ENCODE assay signal across 11 cellular contexts in the genomic region with DNA sequence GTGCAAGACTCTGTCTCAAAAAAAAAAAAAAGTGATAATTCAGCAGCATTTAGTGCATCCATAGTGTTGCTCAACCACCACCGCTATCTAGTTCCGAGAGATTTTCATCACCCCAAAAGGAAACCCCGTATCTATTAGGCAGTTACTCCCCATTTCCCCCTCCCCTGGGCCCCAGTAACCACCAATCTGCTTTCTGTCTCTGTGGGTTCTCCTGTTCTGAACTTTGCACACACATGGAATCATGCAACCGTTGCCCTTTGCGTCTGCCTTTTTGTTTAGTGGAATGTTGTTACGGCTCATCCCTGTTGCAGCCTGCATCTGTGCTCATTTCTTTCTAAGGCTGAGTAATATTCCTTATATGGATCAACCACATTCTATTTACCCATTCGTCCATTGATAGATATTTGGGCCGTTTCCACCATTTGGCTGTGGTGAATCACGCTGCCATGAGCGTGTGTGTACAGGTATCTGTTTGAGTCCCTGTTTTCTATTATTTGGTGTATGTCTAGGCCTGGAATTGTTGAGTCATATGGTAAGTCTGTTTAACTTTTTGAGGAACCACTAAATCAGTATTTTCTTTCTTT. TPM values are rescaled to one million over a fixed set of nuclear protein-coding genes. Genes with fewer than 3 reads are reported as not detected.
DNase-seq lines count a peak whose midpoint lies in the region; ATAC-seq lines count a peak whose summit lies in the region.
"Had no signal": no experiment of that assay in that cellular context is flagged by ENCODE, and none has a peak within 500 bp of the region (broad histone marks: within the 10 kb centered on the region; RNA-seq: fewer than 3 reads in every experiment).

No MANE protein-coding gene starts in this region.

- peak; percentile 31 for ATAC-seq in GM21447 (IDR thresholded peaks at IDR 0.05; ENCODE audit: unreplicated experiment)
- ATAC-seq in T-cell (replicated peaks in 1 of 4): no peak

- H3K4me3 Mint-ChIP-seq in T-helper 2 cell treated with Interferon-gamma antibody and Interleukin-4, amounts not matched to agents 5 μg/mL and 100 μg/mL, for 36 hours: no peak overlapping the region
- no peak overlapping the region for H3K4me3 Mint-ChIP-seq in T-cell
- H3K4me3 Mint-ChIP-seq: GM23338 had no signal

- DNase-seq in EH (ENCODE audit: low read depth) (peak; percentile 50), iris pigment epithelial cell (ENCODE audit: low read depth) (peak; percentile 31), OCI-M2 (lab: John Stamatoyannopoulos, UW; ENCODE audit: unreplicated experiment) (no peak), caudate nucleus (lab: John Stamatoyannopoulos, UW) (no peak), medulla oblongata (ENCODE audit: extremely low spot score) (no peak), T-cell (no peak)
- DNase-seq in T-helper 2 cell treated with Interferon-gamma antibody and Interleukin-4, amounts not matched to agents 5 μg/mL and 100 μg/mL, for 36 hours (ENCODE audit: low spot score): no peak
- DNase-seq: effector CD8-positive, alpha-beta T cell had no signal

- H3K36me3 Mint-ChIP-seq in T-helper 2 cell treated with Interferon-gamma antibody and Interleukin-4, amounts not matched to agents 5 μg/mL and 100 μg/mL, for 36 hours (ENCODE audit: low read depth): no peaks in the 10 kb centered on the region
- H3K36me3 Mint-ChIP-seq in T-cell: no peaks in the 10 kb centered on the region

- H3K9me3 Mint-ChIP-seq in T-helper 2 cell treated with Interferon-gamma antibody and Interleukin-4, amounts not matched to agents 5 μg/mL and 100 μg/mL, for 36 hours: no peaks in the 10 kb centered on the region
- H3K9me3 Mint-ChIP-seq in T-cell: no peaks in the 10 kb centered on the region
- H3K9me3 Mint-ChIP-seq: GM23338 had no signal

- H3K4me1 Mint-ChIP-seq in T-helper 2 cell treated with Interferon-gamma antibody and Interleukin-4, amounts not matched to agents 5 μg/mL and 100 μg/mL, for 36 hours (ENCODE audit: low read depth): peaks cover 8% of the 10 kb centered on the region
- H3K4me1 Mint-ChIP-seq in T-cell: peaks cover 0 to 9% (median 3%) of the 10 kb centered on the region in 3 donors
- H3K4me1 Mint-ChIP-seq: GM23338 had no signal

- H3K27me3 Mint-ChIP-seq in T-helper 2 cell treated with Interferon-gamma antibody and Interleukin-4, amounts not matched to agents 5 μg/mL and 100 μg/mL, for 36 hours (ENCODE audit: low read depth): no peaks in the 10 kb centered on the region
- no peaks in the 10 kb centered on the region for H3K27me3 Mint-ChIP-seq in T-cell

- CTCF ChIA-PET in T-cell (lab: Charles Lee): no interaction called here

- no peak overlapping the region for H3K27ac ChIP-seq in caudate nucleus (ENCODE audit: low read depth, low read length)
- H3K27ac ChIP-seq: thoracic aorta had no signal

- H3K27ac Mint-ChIP-seq in T-helper 2 cell treated with Interferon-gamma antibody and Interleukin-4, amounts not matched to agents 5 μg/mL and 100 μg/mL, for 36 hours: peak overlapping the region; percentile 53
- H3K27ac Mint-ChIP-seq in T-cell: no peak overlapping the region
- H3K27ac Mint-ChIP-seq: GM23338 had no signal

- POLR2A ChIA-PET in T-cell (lab: Charles Lee): no interaction called here

RNA-seq across cellular contexts. Expression of a gene that starts 8.7 kb away (rescaled TPM):
- total RNA-seq in T-cell: 10 to 100 TPM; 56.0 to 86.3 (median 74.6) TPM

RNA-seq across cellular contexts. Expression of a gene that starts 13.5 kb away (rescaled TPM):
- total RNA-seq in T-cell: under 1 TPM in 1 of 5 donors, not detected in 4; 0.73 TPM
- total RNA-seq: GM23338, thoracic aorta had no signal

RNA-seq across cellular contexts. Expression of a gene that starts 27.2 kb away (rescaled TPM):
- total RNA-seq in T-cell: 1 to 10 TPM; 1.6 to 3.3 (median 2.2) TPM

RNA-seq across cellular contexts. Expression of a gene that starts 27.5 kb away (rescaled TPM):
- total RNA-seq in T-cell: 1 to 10 TPM; 2.3 to 5.9 (median 3.4) TPM

RNA-seq across cellular contexts. Expression of a gene that starts 29.1 kb away (rescaled TPM):
- 100 to 1,000 TPM; 301 to 631 (median 431) TPM for total RNA-seq in T-cell

Comparison
In these comparisons a context has a peak if more than half of its experiments do, and no peak if none do; other contexts are left out.
1. DNase-seq: peak in EH (single experiment) and iris pigment epithelial cell (single experiment); none in T-helper 2 cell treated with Interferon-gamma antibody and Interleukin-4, amounts not matched to agents 5 μg/mL and 100 μg/mL, for 36 hours (single experiment), OCI-M2 (single experiment), caudate nucleus (0 of 61), medulla oblongata (single experiment) and T-cell (0 of 34).